23 cellular contexts compared by ENCODE assay signal in genomic region chr3:194841515-194841841, GRCh38.
"Had no signal": no experiment of that assay in that cellular context is flagged by ENCODE, and none has a peak within 500 bp of the region (broad histone marks: within the 10 kb centered on the region; RNA-seq: fewer than 3 reads in every experiment).

No MANE protein-coding gene starts in this region.

- H3K36me3 ChIP-seq: esophagus muscularis mucosa, gastroesophageal sphincter, neutrophil, sigmoid colon, stomach, thoracic aorta, transverse colon had no signal

- H3K27me3 Mint-ChIP-seq: central memory CD8-positive, alpha-beta T cell; naive B cell had no signal

- FAIRE-seq: endometrium, kidney had no signal

- H3K4me3 ChIP-seq: dorsolateral prefrontal cortex, esophagus muscularis mucosa, gastroesophageal sphincter, lung, psoas muscle, sigmoid colon, skin epidermis, stomach, thoracic aorta, transverse colon had no signal

- H3K27ac ChIP-seq: dorsolateral prefrontal cortex, epithelial cell of prostate, esophagus muscularis mucosa, gastroesophageal sphincter, neutrophil, psoas muscle, sigmoid colon, skin epidermis, stomach, thoracic aorta, transverse colon had no signal

- H3K9me3 ChIP-seq: esophagus muscularis mucosa, gastroesophageal sphincter, neutrophil, psoas muscle, sigmoid colon, stomach, thoracic aorta, transverse colon had no signal

- H3K9me3 Mint-ChIP-seq: central memory CD8-positive, alpha-beta T cell; naive B cell had no signal

- H3K4me3 Mint-ChIP-seq: central memory CD8-positive, alpha-beta T cell had no signal

- H3K36me3 Mint-ChIP-seq: naive B cell had no signal

- H3K4me1 Mint-ChIP-seq: central memory CD8-positive, alpha-beta T cell; naive B cell had no signal

- DNase-seq: cortex of kidney; dorsolateral prefrontal cortex; effector memory CD4-positive, alpha-beta T cell; glutamatergic neuron; kidney; naive B cell; psoas muscle; retina; sigmoid colon; stimulated activated CD4-positive, alpha-beta T cell treated with anti-CD3 and anti-CD28 coated beads, Interleukin-12 subunit alpha, Interleukin-12 subunit beta, amount 100 ng/mL, for 4 hours; stimulated activated naive CD4-positive, alpha-beta T cell; stomach; substantia nigra; transverse colon had no signal

- H3K27me3 ChIP-seq: dorsolateral prefrontal cortex, esophagus muscularis mucosa, gastroesophageal sphincter, neutrophil, sigmoid colon, stomach, transverse colon had no signal

- ATAC-seq: gastroesophageal sphincter, psoas muscle had no signal

- H3K4me1 ChIP-seq: gastroesophageal sphincter, psoas muscle, sigmoid colon, stomach, transverse colon had no signal
